In the genomic region with DNA sequence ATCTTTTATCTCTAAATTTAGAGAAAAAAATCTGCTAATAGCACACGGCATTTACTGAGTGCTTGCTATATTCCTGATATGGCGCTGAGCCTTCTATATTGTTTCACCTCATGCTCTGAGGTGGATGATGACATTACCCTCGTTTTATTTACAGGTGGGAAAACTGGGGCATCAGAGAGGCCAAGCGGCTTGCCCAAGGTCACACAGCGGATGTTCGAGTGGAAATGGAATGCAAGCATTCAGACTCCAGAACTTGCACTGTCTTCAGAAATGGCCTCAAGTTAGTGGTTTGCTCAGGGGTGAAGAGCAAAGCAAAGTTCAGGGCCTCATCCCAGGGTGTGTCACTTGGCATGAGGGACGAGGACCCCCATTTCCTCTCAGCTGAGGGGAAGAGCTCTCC, we compare ENCODE assay signal across 22 cellular contexts. TPM values are rescaled to one million over a fixed set of nuclear protein-coding genes. Genes with fewer than 3 reads are reported as not detected.
A peak's percentile ranks its signal among the peaks of the same experiment; 100 is the strongest.
DNase-seq lines count a peak whose midpoint lies in the region; ATAC-seq and TF ChIP-seq lines count a peak whose summit lies in the region.
"Had no signal": no experiment of that assay in that cellular context is flagged by ENCODE, and none has a peak within 500 bp of the region (broad histone marks: within the 10 kb centered on the region; RNA-seq: fewer than 3 reads in every experiment).

No MANE protein-coding gene starts in this region.

- ATAC-seq in CD4-positive, CD25-positive, alpha-beta regulatory T cell (ENCODE audit: low read depth in 2 of 2): no peak
- ATAC-seq: CD8-positive, alpha-beta T cell had no signal

- no peak for TF ChIP-seq CTCF in RWPE1 (conservative IDR thresholded peaks at IDR 0.05; ENCODE audit: low read depth)
- no peak for TF ChIP-seq CTCF in endodermal cell (conservative IDR thresholded peaks at IDR 0.05)
- no peak for TF ChIP-seq CTCF in endothelial cell (IDR thresholded peaks at IDR 0.05; ENCODE audit: unreplicated experiment)

- WGBS in endodermal cell (ENCODE audit: insufficient coverage in 1 of 2, insufficient read length in 1 of 2), 2 experiments: 94 to 96% methylated on average over 7 of the region's 7 CpGs

- H3K27ac ChIP-seq in CD4-positive, CD25-positive, alpha-beta regulatory T cell (ENCODE audit: insufficient read depth, low read length, poor library complexity, severe bottlenecking): no peak overlapping the region
- peak overlapping the region; percentile 31 for H3K27ac ChIP-seq in RWPE1
- no peak overlapping the region for H3K27ac ChIP-seq in endodermal cell (ENCODE audit: low read depth, low read length)
- H3K27ac ChIP-seq: BLaER1, GM23248 had no signal

- peaks cover 0 to 28% (median 20%) of the 10 kb centered on the region in 4 donors for H3K4me1 Mint-ChIP-seq in CD4-positive, CD25-positive, alpha-beta regulatory T cell
- H3K4me1 Mint-ChIP-seq in endodermal cell (peaks cover 14% of the 10 kb centered on the region), endothelial cell (ENCODE audit: unreplicated experiment) (peaks cover 51% of the 10 kb centered on the region)

- H3K27ac Mint-ChIP-seq in CD4-positive, CD25-positive, alpha-beta regulatory T cell: peak overlapping the region in 2 of 3 donors; percentile 31 to 60
- no peak overlapping the region for H3K27ac Mint-ChIP-seq in endodermal cell
- no peak overlapping the region for H3K27ac Mint-ChIP-seq in endothelial cell (ENCODE audit: unreplicated experiment)
- H3K27ac Mint-ChIP-seq: CD8-positive, alpha-beta T cell had no signal

- POLR2A ChIA-PET in RWPE1 (lab: Yijun Ruan, JAX; ENCODE audit: low non-redundant PET): no interaction called here

- H3K4me3 ChIP-seq in CD4-positive, CD25-positive, alpha-beta regulatory T cell (ENCODE audit: low read depth, low read length): no peak overlapping the region
- H3K4me3 ChIP-seq in endodermal cell (ENCODE audit: low read length): no peak overlapping the region
- H3K4me3 ChIP-seq: BLaER1, GM23248, HAP-1, Peyer's patch had no signal

- no peaks in the 10 kb centered on the region for H3K27me3 ChIP-seq in CD4-positive, CD25-positive, alpha-beta regulatory T cell (ENCODE audit: control insufficient read depth, insufficient read depth, low read length)
- H3K27me3 ChIP-seq in endodermal cell (ENCODE audit: control insufficient read depth, insufficient read depth, low read length, poor library complexity, severe bottlenecking): no peaks in the 10 kb centered on the region
- H3K27me3 ChIP-seq: BLaER1, Peyer's patch had no signal

- CTCF ChIA-PET in RWPE1 (lab: Yijun Ruan, JAX): interaction anchor here (0.7 kb wide), 1 partner anchor 43 kb away, joined by 3 read pairs; no protein-coding TSS in a partner anchor

- DNase-seq in CD4-positive, CD25-positive, alpha-beta regulatory T cell: no peak
- no peak for DNase-seq in RWPE1 (ENCODE audit: low spot score)
- peak; percentile 20 for DNase-seq in endodermal cell
- peak; percentile 14 for DNase-seq in stimulated activated CD8-positive, alpha-beta memory T cell treated with anti-CD3 and anti-CD28 coated beads, Interleukin-4, amount 100 ng/mL, for 48 hours
- DNase-seq in UCSD-AML1 (lab: John Stamatoyannopoulos, UW; ENCODE audit: unreplicated experiment): no peak
- no peak for DNase-seq in DMS 273 treated with DMSO at 0.1 percent for 48 hours (lab: John Stamatoyannopoulos, UW)
- DNase-seq in endothelial cell (ENCODE audit: low spot score): no peak
- DNase-seq: ACHN; CD8-positive, alpha-beta T cell; DMS153; GM23248; IMR-90; MV-4-11; NCI-H1105 treated with DMSO at 0.1 percent for 48 hours; NCI-H2029 treated with DMSO at 0.1 percent for 48 hours; NCI-H226; NCI-H510A treated with DMSO at 0.1 percent for 48 hours; NCI-H748 treated with DMSO at 0.1 percent for 48 hours; NK-92 treated with Interleukin-12 subunit alpha and Interleukin-12 subunit beta, amount 100 ng/mL, for 24 hours; Peyer's patch had no signal

- H3K4me1 ChIP-seq in CD4-positive, CD25-positive, alpha-beta regulatory T cell (ENCODE audit: control insufficient read depth, insufficient read depth, low read length, poor library complexity, severe bottlenecking): peaks cover 10% of the 10 kb centered on the region
- peaks cover 4% of the 10 kb centered on the region for H3K4me1 ChIP-seq in endodermal cell (ENCODE audit: control insufficient read depth, insufficient read depth, low read length)
- H3K4me1 ChIP-seq: HAP-1 had no signal

- H3K9me3 Mint-ChIP-seq in CD4-positive, CD25-positive, alpha-beta regulatory T cell: no peaks in the 10 kb centered on the region
- H3K9me3 Mint-ChIP-seq in endodermal cell: no peaks in the 10 kb centered on the region
- no peaks in the 10 kb centered on the region for H3K9me3 Mint-ChIP-seq in endothelial cell (ENCODE audit: unreplicated experiment)
- H3K9me3 Mint-ChIP-seq: CD8-positive, alpha-beta T cell had no signal

- no peaks in the 10 kb centered on the region for H3K9me3 ChIP-seq in CD4-positive, CD25-positive, alpha-beta regulatory T cell (ENCODE audit: control insufficient read depth in 2 of 2, low read length in 2 of 2)
- H3K9me3 ChIP-seq in endodermal cell (ENCODE audit: control insufficient read depth, low read length): no peaks in the 10 kb centered on the region
- H3K9me3 ChIP-seq: BLaER1, HAP-1, Peyer's patch had no signal

- H3K4me3 Mint-ChIP-seq in CD4-positive, CD25-positive, alpha-beta regulatory T cell: no peak overlapping the region
- H3K4me3 Mint-ChIP-seq in endodermal cell: no peak overlapping the region
- H3K4me3 Mint-ChIP-seq in endothelial cell (ENCODE audit: unreplicated experiment): no peak overlapping the region
- H3K4me3 Mint-ChIP-seq: CD8-positive, alpha-beta T cell had no signal

- no peaks in the 10 kb centered on the region for H3K27me3 Mint-ChIP-seq in CD4-positive, CD25-positive, alpha-beta regulatory T cell
- H3K27me3 Mint-ChIP-seq in endodermal cell (ENCODE audit: insufficient read depth) (no peaks in the 10 kb centered on the region), endothelial cell (ENCODE audit: unreplicated experiment) (no peaks in the 10 kb centered on the region)

- H3K36me3 ChIP-seq in CD4-positive, CD25-positive, alpha-beta regulatory T cell (ENCODE audit: control insufficient read depth, insufficient read depth, low read length): peaks cover 30% of the 10 kb centered on the region
- H3K36me3 ChIP-seq in endodermal cell (ENCODE audit: control insufficient read depth, insufficient read depth, low read length): peaks cover 28% of the 10 kb centered on the region
- H3K36me3 ChIP-seq: HAP-1 had no signal

- peaks cover 16% of the 10 kb centered on the region for H3K36me3 Mint-ChIP-seq in CD4-positive, CD25-positive, alpha-beta regulatory T cell
- peaks cover 21% of the 10 kb centered on the region for H3K36me3 Mint-ChIP-seq in endodermal cell (ENCODE audit: low read depth)
- H3K36me3 Mint-ChIP-seq in endothelial cell (ENCODE audit: low read depth, unreplicated experiment): peaks cover 30% of the 10 kb centered on the region

- H3K9ac ChIP-seq in endodermal cell (ENCODE audit: extremely low read depth, low read length, poor library complexity, severe bottlenecking): no peak overlapping the region
- H3K9ac ChIP-seq: BLaER1, GM23248 had no signal

RNA-seq across cellular contexts. Expression of gene EHD4, which starts 17.3 kb away (rescaled TPM):
- 57.8 TPM for total RNA-seq in CD4-positive, CD25-positive, alpha-beta regulatory T cell
- polyA plus RNA-seq in CD4-positive, CD25-positive, alpha-beta regulatory T cell: 10 to 100 TPM in 3 of 4 donors, 1 to 10 TPM in 1; 9.3 to 14.2 (median 13.5) TPM
- total RNA-seq in endodermal cell (10 to 100 TPM; 16.9 to 17.3 TPM), endothelial cell (ENCODE audit: unreplicated experiment) (64.9 TPM)
- polyA plus RNA-seq in endodermal cell (2013, experiment 1 of 2): 6.8 TPM
- 7.0 TPM for polyA plus RNA-seq in endodermal cell (2013, experiment 2 of 2)

Comparison
In these comparisons a context has a peak if more than half of its experiments do, and no peak if none do; other contexts are left out.
1. DNase-seq: peak in endodermal cell (single experiment) and stimulated activated CD8-positive, alpha-beta memory T cell treated with anti-CD3 and anti-CD28 coated beads, Interleukin-4, amount 100 ng/mL, for 48 hours (single experiment); none in CD4-positive, CD25-positive, alpha-beta regulatory T cell (0 of 3), RWPE1 (single experiment), UCSD-AML1 (single experiment), DMS 273 treated with DMSO at 0.1 percent for 48 hours (single experiment) and endothelial cell (single experiment).
2. H3K27ac Mint-ChIP-seq: peak in CD4-positive, CD25-positive, alpha-beta regulatory T cell (2 of 3); none in endodermal cell (single experiment) and endothelial cell (single experiment).